Comparison of ENCODE assay signal across 26 cellular contexts in the genomic region with DNA sequence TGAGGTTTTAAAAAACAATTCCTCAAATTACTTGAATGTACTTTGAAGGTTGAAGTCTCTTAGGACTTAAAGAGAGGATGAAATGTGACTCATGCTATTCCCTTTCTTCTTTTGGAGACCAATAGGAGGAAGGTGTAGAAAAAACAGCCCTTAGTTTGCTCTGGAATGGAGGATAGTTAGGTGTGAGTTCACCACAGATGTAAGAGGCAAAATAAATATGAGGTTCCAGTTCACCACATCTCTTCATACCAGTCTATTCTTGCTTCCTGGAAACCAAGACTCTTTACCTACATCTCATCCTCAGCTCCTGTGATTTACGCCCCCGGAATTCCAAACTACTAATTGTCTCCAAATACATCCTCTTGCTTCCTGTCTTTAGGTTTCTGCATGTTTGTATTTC.
DNase-seq lines count a peak whose midpoint lies in the region; ATAC-seq and TF ChIP-seq lines count a peak whose summit lies in the region.
"Had no signal": no experiment of that assay in that cellular context is flagged by ENCODE, and none has a peak within 500 bp of the region (broad histone marks: within the 10 kb centered on the region; RNA-seq: fewer than 3 reads in every experiment).

No MANE protein-coding gene starts in this region.

- H3K9me2 ChIP-seq in GM23248 (ENCODE audit: insufficient read depth) = no peaks in the 10 kb centered on the region

- DNase-seq in GM23248 (peak; percentile 32), RWPE2 (ENCODE audit: low spot score) (no peak), fibroblast of pulmonary artery (ENCODE audit: low read depth) (peak; percentile 3), renal cortical epithelial cell (ENCODE audit: low read depth) (peak; percentile 68)
- no peak for DNase-seq in activated T-cell treated with anti-CD3 and anti-CD28 coated beads, Interleukin-2, amount 50 U/mL, for 48 hours
- DNase-seq: activated CD4-positive, CD25-positive, alpha-beta regulatory T cell treated with anti-CD3 and anti-CD28 coated beads, Interleukin-2, amount 50 U/mL, for 72 hours; activated CD8-positive, alpha-beta T cell treated with anti-CD3 and anti-CD28 coated beads, Interleukin-2, amount 10 ng/mL, durations not matched to agents 7 days and 5 days; activated naive CD4-positive, alpha-beta T cell treated with anti-CD3 and anti-CD28 coated beads, Interleukin-2, amount 10 ng/mL, durations not matched to agents 7 days and 5 days; activated T-cell treated with anti-CD3 and anti-CD28 coated beads, Interleukin-2, amount 50 U/mL, for 4 hours; amygdala; erythroblast; gastrocnemius medialis; GDM1; hypothalamus; Karpas-422; left cardiac atrium; natural killer cell; NCI-H1048; NCI-H1930; NCI-H345; SHP77 treated with DMSO at 0.1 percent for 48 hours; substantia nigra; upper lobe of right lung had no signal

- no peak for TF ChIP-seq CTCF in RWPE2 (IDR thresholded peaks at IDR 0.05; ENCODE audit: poor library complexity, severe bottlenecking)
- TF ChIP-seq CTCF in fibroblast of pulmonary artery (IDR thresholded peaks at IDR 0.05; ENCODE audit: low read length, missing control alignments) = no peak

- H3K4me3 ChIP-seq in GM23248 = no peak overlapping the region
- H3K4me3 ChIP-seq in RWPE2 (ENCODE audit: severe bottlenecking) = no peak overlapping the region
- no peak overlapping the region for H3K4me3 ChIP-seq in fibroblast of pulmonary artery (replicated peaks; ENCODE audit: low read depth, low read length)
- H3K4me3 ChIP-seq: gastrocnemius medialis, upper lobe of right lung had no signal

- H3K79me2 ChIP-seq in GM23248 (ENCODE audit: insufficient read depth) = no peaks in the 10 kb centered on the region
- H3K79me2 ChIP-seq: parathyroid adenoma had no signal

- H3K4me2 ChIP-seq in GM23248 (ENCODE audit: unreplicated experiment) = peak overlapping the region; percentile 27

- no peaks in the 10 kb centered on the region for H3K27me3 ChIP-seq in GM23248 (replicated peaks; ENCODE audit: insufficient read depth)
- no peaks in the 10 kb centered on the region for H3K27me3 ChIP-seq in RWPE2 (ENCODE audit: insufficient read depth, poor library complexity, severe bottlenecking)
- H3K27me3 ChIP-seq: gastrocnemius medialis, upper lobe of right lung had no signal

- 97 to 98% methylated on average over 2 of the region's 2 CpGs for WGBS in GM23248 (ENCODE audit: low coverage in 1 of 2, low lambda C conversion rate in 2 of 2, missing lambda C conversion rate in 2 of 2), 2 experiments

- H3K27ac ChIP-seq in GM23248 = no peak overlapping the region
- H3K27ac ChIP-seq in RWPE2 (ENCODE audit: poor library complexity, severe bottlenecking) = no peak overlapping the region
- H3K27ac ChIP-seq: gastrocnemius medialis, parathyroid adenoma, upper lobe of right lung had no signal

- no peaks in the 10 kb centered on the region for H4K20me1 ChIP-seq in GM23248 (ENCODE audit: insufficient read depth)

- in situ Hi-C loops in GM23248 (cut with MboI) = no loop called here

- peaks cover 16% of the 10 kb centered on the region for H3F3A ChIP-seq in GM23248 (ENCODE audit: insufficient read depth)

- H3K36me3 ChIP-seq in GM23248 (ENCODE audit: low read depth) (no peaks in the 10 kb centered on the region), RWPE2 (ENCODE audit: low read depth) (no peaks in the 10 kb centered on the region)
- H3K36me3 ChIP-seq: gastrocnemius medialis, upper lobe of right lung had no signal

- H2AFZ ChIP-seq in GM23248 = no peak overlapping the region
- H2AFZ ChIP-seq: parathyroid adenoma had no signal

- H3K9ac ChIP-seq in GM23248 = no peak overlapping the region
- H3K9ac ChIP-seq: parathyroid adenoma had no signal

- ATAC-seq in RWPE2 (ENCODE audit: low read depth) (peak; percentile 75), GM21381 (IDR thresholded peaks at IDR 0.05; ENCODE audit: unreplicated experiment) (no peak), GM18909 (IDR thresholded peaks at IDR 0.05; ENCODE audit: poor library complexity, unreplicated experiment) (no peak)
- ATAC-seq: activated CD8-positive, alpha-beta T cell treated with anti-CD3 and anti-CD28 coated beads, Interleukin-2, amount 10 ng/mL, durations not matched to agents 7 days and 5 days; activated T-cell treated with anti-CD3 and anti-CD28 coated beads, Interleukin-2, amount 50 U/mL, for 4 hours; gastrocnemius medialis; left cardiac atrium; natural killer cell; upper lobe of right lung had no signal

- no peaks in the 10 kb centered on the region for H3K9me3 ChIP-seq in GM23248 (ENCODE audit: low read depth)
- no peaks in the 10 kb centered on the region for H3K9me3 ChIP-seq in RWPE2 (ENCODE audit: severe bottlenecking)
- H3K9me3 ChIP-seq: upper lobe of right lung had no signal

- H3K4me1 ChIP-seq in GM23248 (ENCODE audit: insufficient read depth) (peaks cover 32% of the 10 kb centered on the region), RWPE2 (ENCODE audit: insufficient read depth, poor library complexity, severe bottlenecking) (peaks cover 12% of the 10 kb centered on the region)
- H3K4me1 ChIP-seq: gastrocnemius medialis, parathyroid adenoma, upper lobe of right lung had no signal

Comparison
In these comparisons a context has a peak if more than half of its experiments do, and no peak if none do; other contexts are left out.
1. DNase-seq: peak in GM23248 (single experiment), fibroblast of pulmonary artery (single experiment) and renal cortical epithelial cell (single experiment); none in RWPE2 (single experiment) and activated T-cell treated with anti-CD3 and anti-CD28 coated beads, Interleukin-2, amount 50 U/mL, for 48 hours (0 of 2).